In genomic region chr1:241485554-241485992, GRCh38 we compare ENCODE assay signal across 8 cellular contexts. TPM values are rescaled to one million over a fixed set of nuclear protein-coding genes. Genes with fewer than 3 reads are reported as not detected.
DNase-seq lines count a peak whose midpoint lies in the region; ATAC-seq and TF ChIP-seq lines count a peak whose summit lies in the region.

No MANE protein-coding gene starts in this region.

- ATAC-seq in GM19351 (IDR thresholded peaks at IDR 0.05; ENCODE audit: unreplicated experiment) (peak; percentile 77), HG03139 (IDR thresholded peaks at IDR 0.05; ENCODE audit: unreplicated experiment) (peak; percentile 48), left cardiac atrium (no peak), heart left ventricle (no peak)

- TF ChIP-seq POLR2A in heart left ventricle (IDR thresholded peaks at IDR 0.05): no peak

- H3K4me1 ChIP-seq in heart left ventricle: no peaks in the 10 kb centered on the region

- DNase-seq in DMS114 treated with DMSO at 0.1 percent for 48 hours (lab: John Stamatoyannopoulos, UW; ENCODE audit: unreplicated experiment) (peak; percentile 5), OCI-M1 (lab: John Stamatoyannopoulos, UW) (peak; percentile 80), glomerular visceral epithelial cell (ENCODE audit: extremely low spot score) (peak; percentile 26), left cardiac atrium (no peak), heart left ventricle (no peak), putamen (ENCODE audit: low spot score) (no peak)

- H3K9me3 ChIP-seq in heart left ventricle: no peaks in the 10 kb centered on the region

- H3K36me3 ChIP-seq in heart left ventricle: no peaks in the 10 kb centered on the region

- H3K4me3 ChIP-seq in heart left ventricle: no peak overlapping the region

- peak in 2 of 12 donors; percentile 4 to 24 for TF ChIP-seq CTCF in heart left ventricle (IDR thresholded peaks at IDR 0.05)

- intact Hi-C loops in left cardiac atrium (cut with DNase I): no loop called here
- intact Hi-C loops in heart left ventricle (cut with DNase I): no loop called here

- no peak overlapping the region for H3K27ac ChIP-seq in heart left ventricle

- no peaks in the 10 kb centered on the region for H3K27me3 ChIP-seq in heart left ventricle

- WGBS in heart left ventricle, 4 donors: 72 to 83% (median 79%) methylated on average over 4 of the region's 4 CpGs

RNA-seq across cellular contexts. Expression of gene FH, which starts 34.0 kb away (rescaled TPM):
- 100 to 1,000 TPM; 146 to 181 TPM for total RNA-seq in left cardiac atrium
- total RNA-seq in heart left ventricle: 100 to 1,000 TPM; 153 to 279 (median 209) TPM
- 100 to 1,000 TPM; 168 to 246 TPM for polyA plus RNA-seq in heart left ventricle

RNA-seq across cellular contexts. Expression of gene KMO, which starts 46.6 kb away (rescaled TPM):
- total RNA-seq in left cardiac atrium: under 1 TPM; 0.39 to 0.47 TPM
- 1 to 10 TPM in 2 of 9 donors, under 1 TPM in 4, not detected in 3; 0.07 to 3.9 (median 0.18) TPM for total RNA-seq in heart left ventricle
- polyA plus RNA-seq in heart left ventricle: under 1 TPM; 0.11 to 0.15 TPM

Comparison
In these comparisons a context has a peak if more than half of its experiments do, and no peak if none do; other contexts are left out.
1. DNase-seq: peak in DMS114 treated with DMSO at 0.1 percent for 48 hours (single experiment), OCI-M1 (single experiment) and glomerular visceral epithelial cell (single experiment); none in left cardiac atrium (single experiment), heart left ventricle (0 of 5) and putamen (single experiment).
2. ATAC-seq: peak in GM19351 (single experiment) and HG03139 (single experiment); none in left cardiac atrium (0 of 2) and heart left ventricle (0 of 4).